28 cellular contexts compared by ENCODE assay signal in genomic region chr6:169183233-169183632, GRCh38.
"Had no signal": no experiment of that assay in that cellular context is flagged by ENCODE, and none has a peak within 500 bp of the region (broad histone marks: within the 10 kb centered on the region; RNA-seq: fewer than 3 reads in every experiment).

No MANE protein-coding gene starts in this region.

- H3K9me3 ChIP-seq: adrenal gland, body of pancreas, esophagus muscularis mucosa, gastrocnemius medialis had no signal

- H3K4me3 ChIP-seq: adrenal gland, body of pancreas, esophagus muscularis mucosa, gastrocnemius medialis had no signal

- H3K36me3 ChIP-seq: adrenal gland, esophagus muscularis mucosa, gastrocnemius medialis, WERI-Rb-1 had no signal

- H3K27ac ChIP-seq: adrenal gland, body of pancreas, esophagus muscularis mucosa, foreskin keratinocyte, gastrocnemius medialis, WERI-Rb-1 had no signal

- H3K4me1 ChIP-seq: adrenal gland, body of pancreas, foreskin keratinocyte, gastrocnemius medialis had no signal

- DNase-seq: activated B cell treated with CpG ODN at 0.5 μM for 24 hours; activated CD4-positive, alpha-beta T cell treated with anti-CD3 and anti-CD28 coated beads for 48 hours; activated CD4-positive, alpha-beta T cell treated with anti-CD3 and anti-CD28 coated beads, Interleukin-2, amount 50 U/mL, for 1 hour; activated CD4-positive, alpha-beta T cell treated with anti-CD3 and anti-CD28 coated beads, Interleukin-2, amount 50 U/mL, for 48 hours; activated CD8-positive, alpha-beta T cell treated with anti-CD3 and anti-CD28 coated beads for 36 hours; activated effector memory CD4-positive, alpha-beta T cell treated with anti-CD3 and anti-CD28 coated beads, Interleukin-2, amount 50 U/mL, for 16 hours; activated naive CD4-positive, alpha-beta T cell treated with anti-CD3 and anti-CD28 coated beads for 36 hours; activated naive CD8-positive, alpha-beta T cell treated with anti-CD3 and anti-CD28 coated beads for 36 hours; activated naive CD8-positive, alpha-beta T cell treated with anti-CD3 and anti-CD28 coated beads, Interleukin-2, amount 50 U/mL, for 24 hours; activated T-cell treated with anti-CD3 and anti-CD28 coated beads, Interleukin-2, amount 50 U/mL, for 1 hour; activated T-cell treated with anti-CD3 and anti-CD28 coated beads, Interleukin-2, amount 50 U/mL, for 48 hours; amygdala; aorta; body of pancreas; caudate nucleus; cortex of kidney; dermis blood vessel endothelial cell; effector CD4-positive, alpha-beta T cell; effector memory CD8-positive, alpha-beta T cell; erythroblast; foreskin keratinocyte; gastrocnemius medialis; T-helper 1 cell; T-helper 17 cell; T1000; WERI-Rb-1 had no signal

- H3K27me3 ChIP-seq: adrenal gland, body of pancreas, esophagus muscularis mucosa, foreskin keratinocyte, gastrocnemius medialis had no signal
